8 cellular contexts compared by ENCODE assay signal in genomic region chr2:218880749-218881594, GRCh38. TPM values are rescaled to one million over a fixed set of nuclear protein-coding genes. Genes with fewer than 3 reads are reported as not detected.
DNase-seq lines count a peak whose midpoint lies in the region; ATAC-seq and TF ChIP-seq lines count a peak whose summit lies in the region.

TSS of gene WNT10A (plus strand) at chr2:218880852. CDS start at chr2:218880996, 144 bp downstream.

- H3K9me3 ChIP-seq in ascending aorta (no peaks in the 10 kb centered on the region), prostate gland (no peaks in the 10 kb centered on the region)

- ATAC-seq in GM19025 (IDR thresholded peaks at IDR 0.05; ENCODE audit: low read depth, unreplicated experiment) (peak; percentile 6), HG02938 (IDR thresholded peaks at IDR 0.05; ENCODE audit: unreplicated experiment) (peak; percentile 7)

- intact Hi-C loops in ascending aorta (cut with DNase I) (no loop called here), prostate gland (cut with DNase I) (no loop called here)

- 5% methylated on average over 17 of the region's 35 CpGs for WGBS in prostate gland

- H3K36me3 ChIP-seq in ascending aorta: no peaks in the 10 kb centered on the region
- H3K36me3 ChIP-seq in prostate gland: no peaks in the 10 kb centered on the region

- DNase-seq in ascending aorta (ENCODE audit: low spot score in 2 of 2): no peak
- no peak for DNase-seq in prostate gland (ENCODE audit: low spot score)
- DNase-seq in C1 segment of cervical spinal cord (lab: John Stamatoyannopoulos, UW): no peak
- DNase-seq in NK-92 (lab: John Stamatoyannopoulos, UW; ENCODE audit: unreplicated experiment): no peak
- no peak for DNase-seq in amniotic stem cell (lab: John Stamatoyannopoulos, UW)
- no peak for DNase-seq in NCI-H446 (lab: John Stamatoyannopoulos, UW)

- H3K27ac ChIP-seq in ascending aorta (no peak within 1 kb of the TSS), prostate gland (peak within 1 kb of the TSS in 1 of 2 donors; percentile 14)

- no peak for TF ChIP-seq POLR2A in prostate gland (IDR thresholded peaks at IDR 0.05)

- H3K27me3 ChIP-seq in ascending aorta: peaks cover 25% of the 10 kb centered on the region
- peaks cover 2% of the 10 kb centered on the region for H3K27me3 ChIP-seq in prostate gland (replicated peaks; ENCODE audit: insufficient read depth)

- H3K4me1 ChIP-seq in ascending aorta: peaks cover 0 to 22% of the 10 kb centered on the region in 2 donors
- no peaks in the 10 kb centered on the region for H3K4me1 ChIP-seq in prostate gland (replicated peaks)

- TF ChIP-seq CTCF in ascending aorta (IDR thresholded peaks at IDR 0.05) (no peak), prostate gland (IDR thresholded peaks at IDR 0.05) (no peak)

- H3K4me3 ChIP-seq in ascending aorta (peak within 1 kb of the TSS; percentile 14 to 42), prostate gland (peak within 1 kb of the TSS; percentile 27 to 29)

RNA-seq across cellular contexts. Expression of gene WNT10A, which starts in this region (rescaled TPM):
- total RNA-seq in ascending aorta (not detected), prostate gland (1 to 10 TPM; 3.6 to 4.3 TPM)
